In the genomic region with DNA sequence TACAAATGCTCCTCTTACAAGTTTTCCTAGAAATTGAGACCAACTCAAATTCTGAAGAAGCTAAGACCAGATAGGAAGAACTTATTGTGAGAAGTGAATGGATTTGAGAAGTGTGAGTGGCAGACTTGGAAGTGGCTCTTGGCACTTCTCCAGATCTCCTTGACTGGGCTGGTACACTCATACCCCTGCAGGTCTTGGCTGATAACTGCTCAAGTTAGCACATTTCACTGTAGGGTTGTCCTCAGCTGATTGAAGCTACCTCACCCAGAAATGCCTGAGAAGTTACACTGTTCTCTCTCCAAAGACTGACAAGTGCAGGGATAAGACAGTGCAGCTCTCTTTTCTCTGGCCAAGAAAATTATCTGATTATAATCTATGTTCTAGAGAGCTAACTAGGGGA, we compare ENCODE assay signal across 15 cellular contexts. TPM values are rescaled to one million over a fixed set of nuclear protein-coding genes. Genes with fewer than 3 reads are reported as not detected.
DNase-seq lines count a peak whose midpoint lies in the region; ATAC-seq and TF ChIP-seq lines count a peak whose summit lies in the region.
"Had no signal": no experiment of that assay in that cellular context is flagged by ENCODE, and none has a peak within 500 bp of the region (broad histone marks: within the 10 kb centered on the region; RNA-seq: fewer than 3 reads in every experiment).

No MANE protein-coding gene starts in this region.

- H3K36me3 Mint-ChIP-seq in chondrocyte (ENCODE audit: low read depth) = peaks cover 4% of the 10 kb centered on the region
- no peaks in the 10 kb centered on the region for H3K36me3 Mint-ChIP-seq in glutamatergic neuron (ENCODE audit: unreplicated experiment)
- H3K36me3 Mint-ChIP-seq: activated naive CD8-positive, alpha-beta T cell treated with anti-CD3 and anti-CD28 coated beads for 36 hours had no signal

- H3K9me3 ChIP-seq in lower lobe of right lung = no peaks in the 10 kb centered on the region
- H3K9me3 ChIP-seq: SK-N-SH, stomach had no signal

- H3K27me3 Mint-ChIP-seq in chondrocyte (ENCODE audit: low read depth) = no peaks in the 10 kb centered on the region
- H3K27me3 Mint-ChIP-seq in glutamatergic neuron (ENCODE audit: unreplicated experiment) = no peaks in the 10 kb centered on the region

- peaks cover 21% of the 10 kb centered on the region for H3K9me3 Mint-ChIP-seq in chondrocyte (ENCODE audit: low read depth)
- no peaks in the 10 kb centered on the region for H3K9me3 Mint-ChIP-seq in glutamatergic neuron (ENCODE audit: unreplicated experiment)
- H3K9me3 Mint-ChIP-seq: CD4-positive, alpha-beta T cell had no signal

- intact Hi-C loops in lower lobe of right lung (cut with DNase I) (no loop called here), posterior cingulate gyrus (cut with DNase I) (no loop called here)

- peak; percentile 79 to 80 for ATAC-seq in lower lobe of right lung

- TF ChIP-seq RAD21 in Ishikawa (IDR thresholded peaks at IDR 0.05; ENCODE audit: low read depth) = no peak

- TF ChIP-seq EP300 in Ishikawa (IDR thresholded peaks at IDR 0.05; ENCODE audit: borderline replicate concordance) = no peak

- H3K27me3 ChIP-seq in lower lobe of right lung (ENCODE audit: low read depth) = no peaks in the 10 kb centered on the region
- H3K27me3 ChIP-seq: stomach had no signal

- H3K27ac Mint-ChIP-seq in chondrocyte (ENCODE audit: unreplicated experiment) = no peak overlapping the region
- H3K27ac Mint-ChIP-seq in glutamatergic neuron (ENCODE audit: unreplicated experiment) = no peak overlapping the region
- H3K27ac Mint-ChIP-seq: activated naive CD8-positive, alpha-beta T cell treated with anti-CD3 and anti-CD28 coated beads for 36 hours; CD4-positive, alpha-beta T cell; naive B cell had no signal

- peaks cover 12% of the 10 kb centered on the region for H3K4me1 ChIP-seq in lower lobe of right lung
- H3K4me1 ChIP-seq: stomach had no signal

- H3K27ac ChIP-seq in lower lobe of right lung (no peak overlapping the region), coronary artery (no peak overlapping the region)
- H3K27ac ChIP-seq: stomach had no signal

- H3K36me3 ChIP-seq in lower lobe of right lung = no peaks in the 10 kb centered on the region
- H3K36me3 ChIP-seq: stomach had no signal

- TF ChIP-seq CTCF in lower lobe of right lung (IDR thresholded peaks at IDR 0.05) (no peak), chondrocyte (IDR thresholded peaks at IDR 0.05) (no peak), glutamatergic neuron (IDR thresholded peaks at IDR 0.05; ENCODE audit: partially characterized antibody, unreplicated experiment) (no peak), coronary artery (IDR thresholded peaks at IDR 0.05) (no peak)

- peaks cover 11% of the 10 kb centered on the region for H3K4me1 Mint-ChIP-seq in chondrocyte (ENCODE audit: low read depth)
- H3K4me1 Mint-ChIP-seq in glutamatergic neuron (ENCODE audit: low read depth, unreplicated experiment) = no peaks in the 10 kb centered on the region
- H3K4me1 Mint-ChIP-seq: naive B cell had no signal

- DNase-seq in ELR (ENCODE audit: low read depth) (peak; percentile 79), astrocyte of the hippocampus (ENCODE audit: low read depth, low spot score) (peak; percentile 50), lower lobe of right lung (no peak), chondrocyte (ENCODE audit: low spot score) (no peak), glutamatergic neuron (no peak), posterior cingulate gyrus (no peak), coronary artery (ENCODE audit: low spot score) (no peak)
- DNase-seq: activated CD8-positive, alpha-beta memory T cell treated with anti-CD3 and anti-CD28 coated beads for 24 hours; activated naive CD8-positive, alpha-beta T cell treated with anti-CD3 and anti-CD28 coated beads for 36 hours; CD4-positive, alpha-beta T cell; naive B cell; SK-N-SH; stimulated activated CD4-positive, alpha-beta T cell treated with anti-CD3 and anti-CD28 coated beads, Interleukin-15, amount 100 ng/mL, for 24 hours; stomach had no signal

- H3K4me3 ChIP-seq in lower lobe of right lung = no peak overlapping the region
- H3K4me3 ChIP-seq in coronary artery = no peak overlapping the region
- H3K4me3 ChIP-seq: stomach had no signal

- H3K4me3 Mint-ChIP-seq in chondrocyte (ENCODE audit: unreplicated experiment) (no peak overlapping the region), glutamatergic neuron (ENCODE audit: unreplicated experiment) (no peak overlapping the region)
- H3K4me3 Mint-ChIP-seq: activated naive CD8-positive, alpha-beta T cell treated with anti-CD3 and anti-CD28 coated beads for 36 hours; CD4-positive, alpha-beta T cell; naive B cell had no signal

TF ChIP-seq in Ishikawa, 13 proteins besides CTCF, POLR2A, EP300 and RAD21:
- peak; percentile 66 for TF ChIP-seq NFIC (IDR thresholded peaks at IDR 0.05)
- no peak for TF ChIP-seq TEAD4 (IDR thresholded peaks at IDR 0.05)
- TF ChIP-seq MAX (IDR thresholded peaks at IDR 0.05) = 0 out of 2 replicates have a peak, but pooled peaks have one; percentile 11

RNA-seq across cellular contexts. Expression of gene CLDN1, which starts 16.5 kb away (rescaled TPM):
- total RNA-seq in lower lobe of right lung (5.2 TPM), chondrocyte (7.3 to 13.8 TPM (median 13.1 TPM) in 3 replicates), glutamatergic neuron (ENCODE audit: unreplicated experiment) (not detected)

RNA-seq across cellular contexts. Expression of gene CLDN16, which starts 49.2 kb away (rescaled TPM):
- total RNA-seq in lower lobe of right lung = 0.74 TPM
- 0.20 TPM in 1 of 3 replicates, not detected in the others for total RNA-seq in chondrocyte
- not detected for total RNA-seq in glutamatergic neuron (ENCODE audit: unreplicated experiment)
- total RNA-seq: activated naive CD8-positive, alpha-beta T cell treated with anti-CD3 and anti-CD28 coated beads for 36 hours; CD4-positive, alpha-beta T cell had no signal

Comparison
In these comparisons a context has a peak if more than half of its experiments do, and no peak if none do; other contexts are left out.
1. DNase-seq: peak in ELR (single experiment) and astrocyte of the hippocampus (single experiment); none in lower lobe of right lung (single experiment), chondrocyte (single experiment), glutamatergic neuron (single experiment), posterior cingulate gyrus (0 of 10) and coronary artery (single experiment).